10 cellular contexts compared by ENCODE assay signal in genomic region chr20:62339647-62340062, GRCh38.
A peak's percentile ranks its signal among the peaks of the same experiment; 100 is the strongest.
DNase-seq lines count a peak whose midpoint lies in the region; ATAC-seq lines count a peak whose summit lies in the region.
"Had no signal": no experiment of that assay in that cellular context is flagged by ENCODE, and none has a peak within 500 bp of the region (broad histone marks: within the 10 kb centered on the region; RNA-seq: fewer than 3 reads in every experiment).

No MANE protein-coding gene starts in this region.

- H3K4me3 Mint-ChIP-seq in memory B cell: peak overlapping the region; percentile 92
- H3K4me3 Mint-ChIP-seq: central memory CD8-positive, alpha-beta T cell had no signal

- peak overlapping the region; percentile 95 for H3K27ac Mint-ChIP-seq in memory B cell

- H3K9me3 Mint-ChIP-seq in memory B cell: peaks cover 3% of the 10 kb centered on the region
- H3K9me3 Mint-ChIP-seq: central memory CD8-positive, alpha-beta T cell had no signal

- peaks cover 8% of the 10 kb centered on the region for H3K36me3 Mint-ChIP-seq in memory B cell

- H3K4me1 Mint-ChIP-seq in memory B cell: peaks cover 39% of the 10 kb centered on the region

- DNase-seq in memory B cell (ENCODE audit: low spot score in 2 of 2) (peak; percentile 63 to 74), NCI-H2107 treated with DMSO at 0.1 percent for 48 hours (lab: John Stamatoyannopoulos, UW; ENCODE audit: unreplicated experiment) (no peak), DMS79 (lab: John Stamatoyannopoulos, UW) (no peak), GOT3 (lab: John Stamatoyannopoulos, UW) (no peak)
- no peak for DNase-seq in activated naive CD4-positive, alpha-beta T cell treated with anti-CD3 and anti-CD28 coated beads, Interleukin-2, amount 50 U/mL, for 16 hours
- DNase-seq: NCI-H2029 had no signal

- no peaks in the 10 kb centered on the region for H3K27me3 Mint-ChIP-seq in memory B cell

- peak; percentile 57 for ATAC-seq in GM18858 (IDR thresholded peaks at IDR 0.05; ENCODE audit: unreplicated experiment)
- peak; percentile 63 for ATAC-seq in GM21737 (IDR thresholded peaks at IDR 0.05; ENCODE audit: unreplicated experiment)
- ATAC-seq in HG03521 (IDR thresholded peaks at IDR 0.05; ENCODE audit: unreplicated experiment): peak; percentile 50
- ATAC-seq in memory B cell (ENCODE audit: low read depth): peak; percentile 63

Comparison
In these comparisons a context has a peak if more than half of its experiments do, and no peak if none do; other contexts are left out.
1. DNase-seq: peak in memory B cell (2 of 2); none in activated naive CD4-positive, alpha-beta T cell treated with anti-CD3 and anti-CD28 coated beads, Interleukin-2, amount 50 U/mL, for 16 hours (single experiment), NCI-H2107 treated with DMSO at 0.1 percent for 48 hours (single experiment), DMS79 (single experiment) and GOT3 (single experiment).
2. Peak in every context shown above with its lines, with median percentiles within 50 percentile points of each other: ATAC-seq.